Comparison of ENCODE assay signal across 16 cellular contexts in the genomic region with DNA sequence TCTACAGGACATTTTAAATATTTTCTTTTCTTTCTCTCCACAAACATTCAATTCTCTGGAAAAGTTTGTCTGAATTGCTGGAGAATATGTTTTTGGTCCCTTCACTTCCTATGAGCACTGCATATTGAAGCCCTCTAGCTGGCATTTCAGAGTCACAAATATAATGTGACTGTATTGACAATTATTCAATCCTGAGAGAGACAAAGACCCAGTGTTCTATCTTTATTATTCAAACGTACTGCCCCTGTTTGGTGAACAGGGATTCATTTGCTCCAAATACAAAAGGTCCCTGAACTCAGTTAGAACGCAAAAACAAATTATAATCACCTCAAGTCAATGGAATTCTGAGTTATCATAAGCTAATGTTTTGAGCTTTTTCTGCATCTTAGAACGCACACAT.
"Had no signal": no experiment of that assay in that cellular context is flagged by ENCODE, and none has a peak within 500 bp of the region (broad histone marks: within the 10 kb centered on the region; RNA-seq: fewer than 3 reads in every experiment).

No MANE protein-coding gene starts in this region.

- H3K36me3 ChIP-seq: right lobe of liver, spleen, stomach had no signal

- H3K27me3 ChIP-seq: right lobe of liver, spleen, stomach had no signal

- H3K4me3 ChIP-seq: psoas muscle, right lobe of liver, spleen, stomach had no signal

- H3K9me3 ChIP-seq: psoas muscle, right lobe of liver, stomach had no signal

- ATAC-seq: activated CD4-positive, CD25-positive, alpha-beta regulatory T cell treated with anti-CD3 and anti-CD28 coated beads, Interleukin-2, amount 50 U/mL, for 24 hours; left lobe of liver; natural killer cell; psoas muscle; right lobe of liver had no signal

- DNase-seq: activated CD4-positive, alpha-beta T cell treated with anti-CD3 and anti-CD28 coated beads, Interleukin-2, amount 50 U/mL, for 1 hour; activated CD8-positive, alpha-beta memory T cell treated with anti-CD3 and anti-CD28 coated beads for 24 hours; activated naive CD8-positive, alpha-beta T cell treated with anti-CD3 and anti-CD28 coated beads for 36 hours; anterior cingulate cortex; cerebellar nuclear complex; natural killer cell; occipital lobe; psoas muscle; right lobe of liver; spleen; stimulated activated CD4-positive, alpha-beta T cell treated with anti-CD3 and anti-CD28 coated beads, Interleukin-1b, Interleukin-23, amount 100 ng/mL, for 48 hours; stomach; T-helper 9 cell had no signal

- H3K4me1 ChIP-seq: psoas muscle, right lobe of liver, spleen, stomach had no signal

- H3K27ac ChIP-seq: epithelial cell of prostate, psoas muscle, right lobe of liver, stomach had no signal
